In the genomic region with DNA sequence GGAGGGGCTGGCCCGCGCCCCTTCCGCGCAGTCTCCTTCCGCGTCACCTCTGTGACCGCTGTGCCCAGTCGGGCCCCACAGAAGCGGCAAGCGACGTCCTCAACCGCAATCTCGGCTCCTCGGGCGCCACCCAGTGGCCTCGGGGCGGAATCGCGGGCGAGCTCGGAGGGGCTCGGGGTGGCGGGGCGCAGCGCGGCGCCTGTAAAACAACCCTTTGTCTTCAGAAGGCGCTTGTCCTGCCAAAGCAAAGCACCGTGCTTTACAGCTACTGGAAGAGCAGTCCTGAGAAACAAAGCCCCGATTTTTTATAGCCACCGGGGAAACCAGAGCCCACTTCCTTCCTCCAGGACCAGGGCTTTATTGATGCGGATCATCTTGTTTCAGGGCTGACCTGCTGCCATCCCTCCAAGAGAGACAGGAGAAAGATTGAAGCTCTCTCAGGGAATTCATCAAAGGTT, we compare ENCODE assay signal across 8 cellular contexts. TPM values are rescaled to one million over a fixed set of nuclear protein-coding genes. Genes with fewer than 3 reads are reported as not detected.
A peak's percentile ranks its signal among the peaks of the same experiment; 100 is the strongest.
DNase-seq lines count a peak whose midpoint lies in the region; FAIRE-seq and TF ChIP-seq lines count a peak whose summit lies in the region.

No MANE protein-coding gene starts in this region.

- H3K4me3 ChIP-seq in endothelial cell of umbilical vein (replicated peaks in 1 of 3; ENCODE audit: insufficient read depth in 1 of 3, low read depth in 1 of 3, low read length in 3 of 3), result peak overlapping the region; percentile 28 to 70 (median 33)

- peak overlapping the region; percentile 87 for H3K4me2 ChIP-seq in endothelial cell of umbilical vein (ENCODE audit: insufficient read depth, low read length)

- dilution Hi-C loops in endothelial cell of umbilical vein (cut with MboI; ENCODE audit: extremely low pct_ligation_motif_present, low sequenced_read_pairs), result no loop called here

- no peaks in the 10 kb centered on the region for H3K27me3 ChIP-seq in endothelial cell of umbilical vein (ENCODE audit: control insufficient read depth in 2 of 2, insufficient read depth in 2 of 2, low read length in 2 of 2)

- peak overlapping the region; percentile 39 for H3K27ac ChIP-seq in endothelial cell of umbilical vein (ENCODE audit: insufficient read depth, low read depth, low read length)

- no peaks in the 10 kb centered on the region for H3K79me2 ChIP-seq in endothelial cell of umbilical vein (ENCODE audit: control insufficient read depth, insufficient read depth, low read length)

- H2AFZ ChIP-seq in endothelial cell of umbilical vein (ENCODE audit: low read depth, low read length), result peak overlapping the region; percentile 83

- TF ChIP-seq CTCF in GM20000 (IDR thresholded peaks at IDR 0.05; ENCODE audit: extremely low read depth, missing control alignments) (peak; percentile 97), endothelial cell of umbilical vein (IDR thresholded peaks at IDR 0.05; ENCODE audit: extremely low read depth in 1 of 2, insufficient read depth in 1 of 2, low read depth in 1 of 2, low read length in 2 of 2) (peak; percentile 91 to 96)

- DNase-seq in COR-L47 (lab: John Stamatoyannopoulos, UW) (peak; percentile 81), GM20000 (ENCODE audit: low spot score) (peak; percentile 86), HS-27A (ENCODE audit: low read depth) (peak; percentile 22), NOMO-1 treated with DMSO at 0.1 percent for 48 hours (lab: John Stamatoyannopoulos, UW; ENCODE audit: unreplicated experiment) (peak; percentile 60), endothelial cell of umbilical vein (ENCODE audit: low read depth, low spot score) (peak; percentile 90), middle frontal gyrus (ENCODE audit: extremely low spot score, low spot score) (peak; percentile 79)
- peak; percentile 56 for DNase-seq in activated CD8-positive, alpha-beta memory T cell treated with anti-CD3 and anti-CD28 coated beads, Interleukin-2, amount 50 U/mL, for 24 hours (ENCODE audit: extremely low read depth)
- peak; percentile 80 to 81 for DNase-seq in stimulated activated CD8-positive, alpha-beta memory T cell treated with anti-CD3 and anti-CD28 coated beads, Interleukin-4, amount 100 ng/mL, for 1 hour (ENCODE audit: low read depth in 2 of 2, low spot score in 1 of 2)

- peak overlapping the region; percentile 84 for H3K9ac ChIP-seq in endothelial cell of umbilical vein (replicated peaks; ENCODE audit: extremely low read depth, insufficient read depth, low read length)

- peaks cover 7% of the 10 kb centered on the region for H3K4me1 ChIP-seq in endothelial cell of umbilical vein (ENCODE audit: control insufficient read depth, extremely low read depth, insufficient read depth, low read length)

- no peaks in the 10 kb centered on the region for H3K9me3 ChIP-seq in endothelial cell of umbilical vein (replicated peaks; ENCODE audit: control insufficient read depth, insufficient read depth, low read length)

- FAIRE-seq in endothelial cell of umbilical vein (lab: Jason Lieb, UNC), result peak; percentile 92

- CTCF ChIA-PET in endothelial cell of umbilical vein (lab: Charles Lee), result interaction anchor here (0.6 to 2.0 kb wide), 39 partner anchors 9 to 480 kb away, joined by 3 to 28 read pairs (median 5); a partner anchor contains a TSS

- no TSS peak for BruUV-seq in endothelial cell of umbilical vein (replicated peaks; lab: Mats Ljungman, UMichigan)

- intact Hi-C loops in endothelial cell of umbilical vein (cut with micrococcal nuclease), result loop anchor here (1.0 kb wide), 6 partner anchors 37 to 469 kb away; a partner anchor contains a TSS

- no peaks in the 10 kb centered on the region for H4K20me1 ChIP-seq in endothelial cell of umbilical vein (replicated peaks; ENCODE audit: control insufficient read depth, extremely low read depth, insufficient read depth, low read length)

- TF ChIP-seq POLR2A in endothelial cell of umbilical vein (IDR thresholded peaks at IDR 0.05; ENCODE audit: low read depth, low read length), result no peak

- H3K36me3 ChIP-seq in endothelial cell of umbilical vein (ENCODE audit: control insufficient read depth in 2 of 2, extremely low read depth in 1 of 2, insufficient read depth in 2 of 2, low read length in 2 of 2), result no peaks in the 10 kb centered on the region

- POLR2A ChIA-PET in endothelial cell of umbilical vein (lab: Charles Lee), result no interaction called here

- no peaks in the 10 kb centered on the region for H3K9me1 ChIP-seq in endothelial cell of umbilical vein (replicated peaks; ENCODE audit: control insufficient read depth, extremely low read depth, insufficient read depth, low read length)

TF ChIP-seq in endothelial cell of umbilical vein, 7 proteins besides CTCF, POLR2A, EP300 and RAD21:
- no peak for TF ChIP-seq FOS (IDR thresholded peaks at IDR 0.05; ENCODE audit: borderline replicate concordance, insufficient read depth, low read length)
- TF ChIP-seq MYC (IDR thresholded peaks at IDR 0.05; ENCODE audit: low read depth, low read length), result no peak
- TF ChIP-seq POLR2AphosphoS5 (IDR thresholded peaks at IDR 0.05; ENCODE audit: insufficient read depth, low read depth, low read length), result peak; percentile 42
- no peak for TF ChIP-seq EZH2 (IDR thresholded peaks at IDR 0.05; ENCODE audit: borderline replicate concordance, low read depth, low read length, severe bottlenecking)
- no peak for TF ChIP-seq JUN (IDR thresholded peaks at IDR 0.05; ENCODE audit: borderline replicate concordance, insufficient read depth, insufficient read length, low read depth)

RNA-seq across cellular contexts. Expression of a gene that starts 37.3 kb away (rescaled TPM):
- total RNA-seq in endothelial cell of umbilical vein, result 10.4 and 12.8 TPM in 2 replicates
- polyA plus RNA-seq in endothelial cell of umbilical vein, result 4.7 and 5.1 TPM in 2 replicates
- 6.8 and 7.2 TPM in 2 replicates for polyA plus RNA-seq in endothelial cell of umbilical vein (2011; cell fraction: cytosol; rRNA removed)
- polyA plus RNA-seq in endothelial cell of umbilical vein (2011; cell fraction: nucleus; rRNA removed), result 8.9 and 9.7 TPM in 2 replicates
- 7.3 and 8.9 TPM in 2 replicates for polyA plus RNA-seq in endothelial cell of umbilical vein (2012)
- polyA minus RNA-seq in endothelial cell of umbilical vein, result 4.6 and 11.0 TPM in 2 replicates
- polyA minus RNA-seq in endothelial cell of umbilical vein (2011; cell fraction: cytosol; rRNA and poly(A)+ RNA removed), result 30.9 TPM
- 13.5 and 16.4 TPM in 2 replicates for polyA minus RNA-seq in endothelial cell of umbilical vein (2011; cell fraction: nucleus; rRNA and poly(A)+ RNA removed)

Comparison
In these comparisons a context has a peak if more than half of its experiments do, and no peak if none do; other contexts are left out.
1. Peak in every context shown above with its lines: DNase-seq, H3K4me3 ChIP-seq and H3K27ac ChIP-seq.
2. DNase-seq: peak in every context shown above with its lines; median percentile 90 in endothelial cell of umbilical vein; 86 in GM20000; 81 in COR-L47; 80 in stimulated activated CD8-positive, alpha-beta memory T cell treated with anti-CD3 and anti-CD28 coated beads, Interleukin-4, amount 100 ng/mL, for 1 hour; 79 in middle frontal gyrus; 60 in NOMO-1 treated with DMSO at 0.1 percent for 48 hours; 56 in activated CD8-positive, alpha-beta memory T cell treated with anti-CD3 and anti-CD28 coated beads, Interleukin-2, amount 50 U/mL, for 24 hours; 22 in HS-27A.